ENCODE assay signal across 8 cellular contexts in the genomic region with DNA sequence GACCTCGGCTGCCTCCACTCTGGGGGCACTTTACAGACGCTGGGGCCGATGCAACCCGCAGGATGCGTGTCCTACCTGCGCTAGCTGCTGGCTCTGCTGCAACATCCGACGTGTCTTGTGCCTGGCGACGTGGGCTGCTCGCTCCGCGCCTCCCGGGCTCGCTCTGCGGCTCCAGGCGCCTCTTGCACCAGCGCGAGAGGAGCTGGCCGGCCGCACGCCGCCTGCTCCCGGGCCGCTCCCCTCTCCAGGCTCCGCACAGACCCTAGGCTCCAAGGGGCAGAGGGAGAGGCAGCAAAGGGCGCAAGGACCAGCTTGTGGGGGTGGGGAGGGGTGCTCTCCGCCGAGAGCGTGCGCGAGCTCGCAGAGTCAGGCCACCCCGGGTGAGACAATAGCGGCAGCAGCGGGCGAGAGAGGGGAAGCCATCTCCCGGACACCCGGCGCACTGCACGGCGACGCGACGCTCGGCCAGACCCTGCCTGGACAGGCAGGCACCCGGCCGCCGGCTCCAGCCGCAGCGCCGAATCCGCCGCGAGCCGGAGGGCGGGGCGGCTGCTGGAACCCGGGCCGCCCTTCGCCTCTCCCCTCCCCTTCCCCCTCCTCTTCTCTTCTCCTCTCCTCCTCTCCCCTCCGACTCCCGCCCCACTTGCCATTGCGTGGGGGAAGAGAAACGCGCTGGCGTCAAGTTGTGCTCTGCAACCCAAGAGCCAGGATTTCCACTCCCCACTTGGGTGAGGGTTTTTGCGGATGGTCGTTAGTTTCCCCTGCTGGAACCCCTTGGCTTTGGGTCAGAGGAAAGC. TPM values are rescaled to one million over a fixed set of nuclear protein-coding genes. Genes with fewer than 3 reads are reported as not detected.
DNase-seq lines count a peak whose midpoint lies in the region; ATAC-seq and TF ChIP-seq lines count a peak whose summit lies in the region.

A gene with protein sequence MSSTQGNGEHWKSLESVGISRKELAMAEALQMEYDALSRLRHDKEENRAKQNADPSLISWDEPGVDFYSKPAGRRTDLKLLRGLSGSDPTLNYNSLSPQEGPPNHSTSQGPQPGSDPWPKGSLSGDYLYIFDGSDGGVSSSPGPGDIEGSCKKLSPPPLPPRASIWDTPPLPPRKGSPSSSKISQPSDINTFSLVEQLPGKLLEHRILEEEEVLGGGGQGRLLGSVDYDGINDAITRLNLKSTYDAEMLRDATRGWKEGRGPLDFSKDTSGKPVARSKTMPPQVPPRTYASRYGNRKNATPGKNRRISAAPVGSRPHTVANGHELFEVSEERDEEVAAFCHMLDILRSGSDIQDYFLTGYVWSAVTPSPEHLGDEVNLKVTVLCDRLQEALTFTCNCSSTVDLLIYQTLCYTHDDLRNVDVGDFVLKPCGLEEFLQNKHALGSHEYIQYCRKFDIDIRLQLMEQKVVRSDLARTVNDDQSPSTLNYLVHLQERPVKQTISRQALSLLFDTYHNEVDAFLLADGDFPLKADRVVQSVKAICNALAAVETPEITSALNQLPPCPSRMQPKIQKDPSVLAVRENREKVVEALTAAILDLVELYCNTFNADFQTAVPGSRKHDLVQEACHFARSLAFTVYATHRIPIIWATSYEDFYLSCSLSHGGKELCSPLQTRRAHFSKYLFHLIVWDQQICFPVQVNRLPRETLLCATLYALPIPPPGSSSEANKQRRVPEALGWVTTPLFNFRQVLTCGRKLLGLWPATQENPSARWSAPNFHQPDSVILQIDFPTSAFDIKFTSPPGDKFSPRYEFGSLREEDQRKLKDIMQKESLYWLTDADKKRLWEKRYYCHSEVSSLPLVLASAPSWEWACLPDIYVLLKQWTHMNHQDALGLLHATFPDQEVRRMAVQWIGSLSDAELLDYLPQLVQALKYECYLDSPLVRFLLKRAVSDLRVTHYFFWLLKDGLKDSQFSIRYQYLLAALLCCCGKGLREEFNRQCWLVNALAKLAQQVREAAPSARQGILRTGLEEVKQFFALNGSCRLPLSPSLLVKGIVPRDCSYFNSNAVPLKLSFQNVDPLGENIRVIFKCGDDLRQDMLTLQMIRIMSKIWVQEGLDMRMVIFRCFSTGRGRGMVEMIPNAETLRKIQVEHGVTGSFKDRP (N-terminal part only) (minus strand): TSS at position 525 of the 797 bp plus-strand sequence. CDS start 25,003 bp downstream, outside the sequence.

- H3K27me3 ChIP-seq in ectodermal cell (ENCODE audit: control insufficient read depth, insufficient read depth, low read length, poor library complexity, severe bottlenecking) (peaks cover 3% of the 10 kb centered on the region), lung (ENCODE audit: control insufficient read depth, insufficient read depth) (no peaks in the 10 kb centered on the region)

- H3K4me3 ChIP-seq in ectodermal cell (ENCODE audit: insufficient read depth, low read depth, low read length): peak within 1 kb of the TSS; percentile 98
- H3K4me3 ChIP-seq in lung: peak within 1 kb of the TSS; percentile 94

- CTCF ChIA-PET in activated CD4-positive, alpha-beta memory T cell treated with anti-CD3 and anti-CD28 coated beads, Interleukin-2, amount 10 ng/mL, durations not matched to agents 7 days and 5 days (lab: Charles Lee): interaction anchor here (0.6 to 19.8 kb wide), 24 partner anchors 9 to 327 kb away, joined by 3 to 519 read pairs (median 6); a partner anchor contains a TSS

- H3K27me3 Mint-ChIP-seq in activated CD4-positive, alpha-beta memory T cell treated with anti-CD3 and anti-CD28 coated beads, Interleukin-2, amount 10 ng/mL, durations not matched to agents 7 days and 5 days: no peaks in the 10 kb centered on the region

- H3K9me3 Mint-ChIP-seq in activated CD4-positive, alpha-beta memory T cell treated with anti-CD3 and anti-CD28 coated beads, Interleukin-2, amount 10 ng/mL, durations not matched to agents 7 days and 5 days: no peaks in the 10 kb centered on the region

- H3K36me3 ChIP-seq in ectodermal cell (ENCODE audit: control insufficient read depth, insufficient read depth, low read length) (no peaks in the 10 kb centered on the region), lung (ENCODE audit: control insufficient read depth in 2 of 2, insufficient read depth in 2 of 2, low read length in 2 of 2) (no peaks in the 10 kb centered on the region)

- peak within 1 kb of the TSS; percentile 88 for H3K4me3 Mint-ChIP-seq in activated CD4-positive, alpha-beta memory T cell treated with anti-CD3 and anti-CD28 coated beads, Interleukin-2, amount 10 ng/mL, durations not matched to agents 7 days and 5 days

- no peaks in the 10 kb centered on the region for H3K9me3 ChIP-seq in ectodermal cell (ENCODE audit: control insufficient read depth, low read length)
- H3K9me3 ChIP-seq in lung (ENCODE audit: control insufficient read depth in 2 of 2, insufficient read depth in 1 of 2, low read length in 1 of 2): no peaks in the 10 kb centered on the region

- H3K36me3 Mint-ChIP-seq in activated CD4-positive, alpha-beta memory T cell treated with anti-CD3 and anti-CD28 coated beads, Interleukin-2, amount 10 ng/mL, durations not matched to agents 7 days and 5 days (ENCODE audit: low read depth): peaks cover 7% of the 10 kb centered on the region

- DNase-seq in CMK (ENCODE audit: low read depth) (peak; percentile 76), NCI-H748 (lab: John Stamatoyannopoulos, UW; ENCODE audit: unreplicated experiment) (peak; percentile 80), lung (ENCODE audit: low spot score) (peak; percentile 83)
- peak; percentile 77 for DNase-seq in activated CD4-positive, alpha-beta memory T cell treated with anti-CD3 and anti-CD28 coated beads, Interleukin-2, amount 10 ng/mL, durations not matched to agents 7 days and 5 days
- DNase-seq in stimulated activated CD4-positive, alpha-beta T cell treated with anti-CD3 and anti-CD28 coated beads, TNF-alpha, amount 100 ng/mL, for 48 hours (ENCODE audit: low read depth in 3 of 3): peak in 2 of 3 donors; percentile 54 to 68

- ATAC-seq in GM19395 (IDR thresholded peaks at IDR 0.05; ENCODE audit: unreplicated experiment) (peak; percentile 86), HG03521 (IDR thresholded peaks at IDR 0.05; ENCODE audit: unreplicated experiment) (peak; percentile 83), lung (ENCODE audit: insufficient read depth, low FRiP score) (peak; percentile 89)

- 0% methylated on average over 68 to 69 of the region's 69 CpGs for whole genome bisulfite sequencing in ectodermal cell, 2 experiments
- 0 to 1% methylated on average over 40 to 69 of the region's 69 CpGs for WGBS in lung, 2 donors

- H3K27ac ChIP-seq in ectodermal cell (ENCODE audit: insufficient read depth, low read depth, low read length, poor library complexity, severe bottlenecking): peak within 1 kb of the TSS; percentile 89
- H3K27ac ChIP-seq in lung (ENCODE audit: low read depth in 1 of 2, low read length in 1 of 2): peak within 1 kb of the TSS; percentile 68 to 94

- peak within 1 kb of the TSS; percentile 84 for H3K27ac Mint-ChIP-seq in activated CD4-positive, alpha-beta memory T cell treated with anti-CD3 and anti-CD28 coated beads, Interleukin-2, amount 10 ng/mL, durations not matched to agents 7 days and 5 days

- POLR2A ChIA-PET in activated CD4-positive, alpha-beta memory T cell treated with anti-CD3 and anti-CD28 coated beads, Interleukin-2, amount 10 ng/mL, durations not matched to agents 7 days and 5 days (lab: Charles Lee): interaction anchor here (0.5 to 4.4 kb wide), 26 partner anchors 9 to 123 kb away, joined by 3 to 57 read pairs (median 5); a partner anchor contains a TSS

- no peak for TF ChIP-seq CTCF in lung (IDR thresholded peaks at IDR 0.05; ENCODE audit: control extremely low read depth, extremely low read depth)

- peaks cover 14% of the 10 kb centered on the region for H3K4me1 ChIP-seq in ectodermal cell (ENCODE audit: control insufficient read depth, insufficient read depth, low read length)
- peaks cover 6 to 12% of the 10 kb centered on the region in 2 donors for H3K4me1 ChIP-seq in lung (ENCODE audit: control insufficient read depth in 2 of 2, insufficient read depth in 2 of 2, low read length in 2 of 2)

- H3K4me1 Mint-ChIP-seq in activated CD4-positive, alpha-beta memory T cell treated with anti-CD3 and anti-CD28 coated beads, Interleukin-2, amount 10 ng/mL, durations not matched to agents 7 days and 5 days: peaks cover 58% of the 10 kb centered on the region

RNA-seq across cellular contexts. Expression of the gene that starts here (rescaled TPM):
- 10 to 100 TPM; 31.0 to 32.0 TPM for total RNA-seq in activated CD4-positive, alpha-beta memory T cell treated with anti-CD3 and anti-CD28 coated beads, Interleukin-2, amount 10 ng/mL, durations not matched to agents 7 days and 5 days
- 55.0 TPM for polyA plus RNA-seq in ectodermal cell (2013, experiment 1 of 4)
- 49.3 TPM for polyA plus RNA-seq in ectodermal cell (2013, experiment 2 of 4)
- polyA plus RNA-seq in ectodermal cell (2013, experiment 3 of 4): 39.7 TPM
- polyA plus RNA-seq in ectodermal cell (2013, experiment 4 of 4): 49.0 TPM
- 10 to 100 TPM; 36.9 to 37.6 TPM for total RNA-seq in lung
- polyA plus RNA-seq in lung: 10 to 100 TPM; 11.9 to 13.2 TPM

Comparison
In these comparisons a context has a peak if more than half of its experiments do, and no peak if none do; other contexts are left out.
1. Peak in every context shown above with its lines: DNase-seq, ATAC-seq, H3K4me3 ChIP-seq and H3K27ac ChIP-seq.